In genomic region chr4:1832690-1833089, GRCh38 we compare ENCODE assay signal across 23 cellular contexts. TPM values are rescaled to one million over a fixed set of nuclear protein-coding genes. Genes with fewer than 3 reads are reported as not detected.
"Had no signal": no experiment of that assay in that cellular context is flagged by ENCODE, and none has a peak within 500 bp of the region (broad histone marks: within the 10 kb centered on the region; RNA-seq: fewer than 3 reads in every experiment).

No MANE protein-coding gene starts in this region.

- H3K4me3 Mint-ChIP-seq: effector memory CD8-positive, alpha-beta T cell; natural killer cell had no signal

- ATAC-seq: effector memory CD8-positive, alpha-beta T cell; gastrocnemius medialis; left ventricle myocardium superior; lower lobe of right lung; natural killer cell; pancreas; sciatic nerve; stimulated activated naive CD8-positive, alpha-beta T cell treated with anti-CD3 and anti-CD28 coated beads, Interleukin-15, Interleukin-2, amounts not matched to agents 100 U/mL and 50 U/mL, for 24 hours had no signal

- H3K27me3 Mint-ChIP-seq: effector memory CD8-positive, alpha-beta T cell had no signal

- H3K27ac Mint-ChIP-seq: natural killer cell had no signal

- H3K9me3 ChIP-seq: gastrocnemius medialis, lower lobe of right lung, pancreas, prostate gland, right atrium auricular region, thoracic aorta, transverse colon, upper lobe of right lung, uterus had no signal

- H3K9me3 Mint-ChIP-seq: effector memory CD8-positive, alpha-beta T cell; natural killer cell had no signal

- H3K36me3 ChIP-seq: uterus had no signal

- H3K27ac ChIP-seq: gastrocnemius medialis, lower lobe of right lung, pancreas, prostate gland, right atrium auricular region, thoracic aorta, transverse colon, upper lobe of right lung, uterus had no signal

- DNase-seq: cortex of kidney; effector memory CD8-positive, alpha-beta T cell; foreskin fibroblast; gastrocnemius medialis; head of caudate nucleus; left ventricle myocardium superior; lower lobe of right lung; natural killer cell; occipital lobe; pancreas; stimulated activated CD4-positive, alpha-beta T cell treated with anti-CD3 and anti-CD28 coated beads, Interleukin-12 subunit alpha, Interleukin-12 subunit beta, amount 100 ng/mL, for 4 hours; stimulated activated CD4-positive, alpha-beta T cell treated with anti-CD3 and anti-CD28 coated beads, Interleukin-1b, Interleukin-23, amount 100 ng/mL, for 48 hours; stimulated activated CD4-positive, alpha-beta T cell treated with anti-CD3 and anti-CD28 coated beads, Interleukin-4, amount 100 ng/mL, for 1 hour; stimulated activated CD8-positive, alpha-beta memory T cell treated with anti-CD3 and anti-CD28 coated beads, Interleukin-4, amount 100 ng/mL, for 48 hours; stimulated activated naive CD8-positive, alpha-beta T cell treated with anti-CD3 and anti-CD28 coated beads, Interleukin-15, Interleukin-2, amounts not matched to agents 100 U/mL and 50 U/mL, for 24 hours; substantia nigra; transverse colon; upper lobe of right lung; uterus had no signal

- H3K36me3 Mint-ChIP-seq: natural killer cell had no signal

RNA-seq across cellular contexts. Expression of gene FGFR3, which starts 39.6 kb away (rescaled TPM):
- total RNA-seq: natural killer cell had no signal
